Comparison of ENCODE assay signal across 8 cellular contexts in genomic region chr18:45967007-45967706, GRCh38. TPM values are rescaled to one million over a fixed set of nuclear protein-coding genes. Genes with fewer than 3 reads are reported as not detected.
DNase-seq lines count a peak whose midpoint lies in the region; FAIRE-seq and TF ChIP-seq lines count a peak whose summit lies in the region.

TSS of gene EPG5 (minus strand) at chr18:45967329. CDS start at chr18:45967239, 90 bp downstream.

- H3K4me3 ChIP-seq in HFF-Myc (replicated peaks; ENCODE audit: low read depth, low read length) (peak within 1 kb of the TSS; percentile 67), neuron (ENCODE audit: low read length) (peak within 1 kb of the TSS; percentile 89)

- H3K36me3 ChIP-seq in neuron (ENCODE audit: insufficient read depth, low read length) = peaks cover 7% of the 10 kb centered on the region

- peak within 1 kb of the TSS; percentile 81 for H2AFZ ChIP-seq in neuron (ENCODE audit: low read depth, low read length)

- no peaks in the 10 kb centered on the region for H3K27me3 ChIP-seq in neuron (ENCODE audit: insufficient read depth, low read length)

- peaks cover 4% of the 10 kb centered on the region for H3K4me1 ChIP-seq in neuron (ENCODE audit: insufficient read depth, low read length)

- no peaks in the 10 kb centered on the region for H3K9me3 ChIP-seq in neuron (ENCODE audit: low read length)

- in situ Hi-C loops in SK-MEL-5 (cut with HindIII; ENCODE audit: low pct_unique_long_range_greater_than_20kb, low sequenced_read_pairs) = no loop called here

- DNase-seq in GM04503 (ENCODE audit: low read depth) = peak; percentile 76
- peak; percentile 74 for DNase-seq in HFF-Myc (ENCODE audit: extremely low read depth, low read depth)
- peak; percentile 89 for DNase-seq in MV-4-11 (lab: John Stamatoyannopoulos, UW)
- peak; percentile 95 for DNase-seq in SK-MEL-5 (ENCODE audit: low read depth, low spot score)
- peak; percentile 74 to 87 (median 80) for DNase-seq in activated naive CD4-positive, alpha-beta T cell (lab: John Stamatoyannopoulos, UW)
- DNase-seq in frontal cortex (ENCODE audit: low spot score in 2 of 2) = peak; percentile 69 to 85
- DNase-seq in stromal cell of bone marrow (ENCODE audit: low read depth) = peak; percentile 93

- no peak for TF ChIP-seq CTCF in HFF-Myc (IDR thresholded peaks at IDR 0.05; ENCODE audit: low read depth, low read length, missing control alignments)

- FAIRE-seq in frontal cortex (lab: Jason Lieb, UNC) = no peak

RNA-seq across cellular contexts. Expression of gene EPG5, which starts in this region (rescaled TPM):
- total RNA-seq in SK-MEL-5 (2014; rRNA removed; shearing (Covaris generic)) = 27.4 and 28.2 TPM in 2 replicates
- 21.4 and 24.8 TPM in 2 replicates for polyA plus RNA-seq in SK-MEL-5 (2015; cell fraction: cytosol; rRNA removed)
- 65.5 and 65.8 TPM in 2 replicates for polyA plus RNA-seq in SK-MEL-5 (2015; cell fraction: nucleus; rRNA removed)
- total RNA-seq in frontal cortex = 26.1 TPM

Comparison
In these comparisons a context has a peak if more than half of its experiments do, and no peak if none do; other contexts are left out.
1. Peak in every context shown above with its lines: DNase-seq and H3K4me3 ChIP-seq.